Comparison of ENCODE assay signal across 10 cellular contexts in the genomic region with DNA sequence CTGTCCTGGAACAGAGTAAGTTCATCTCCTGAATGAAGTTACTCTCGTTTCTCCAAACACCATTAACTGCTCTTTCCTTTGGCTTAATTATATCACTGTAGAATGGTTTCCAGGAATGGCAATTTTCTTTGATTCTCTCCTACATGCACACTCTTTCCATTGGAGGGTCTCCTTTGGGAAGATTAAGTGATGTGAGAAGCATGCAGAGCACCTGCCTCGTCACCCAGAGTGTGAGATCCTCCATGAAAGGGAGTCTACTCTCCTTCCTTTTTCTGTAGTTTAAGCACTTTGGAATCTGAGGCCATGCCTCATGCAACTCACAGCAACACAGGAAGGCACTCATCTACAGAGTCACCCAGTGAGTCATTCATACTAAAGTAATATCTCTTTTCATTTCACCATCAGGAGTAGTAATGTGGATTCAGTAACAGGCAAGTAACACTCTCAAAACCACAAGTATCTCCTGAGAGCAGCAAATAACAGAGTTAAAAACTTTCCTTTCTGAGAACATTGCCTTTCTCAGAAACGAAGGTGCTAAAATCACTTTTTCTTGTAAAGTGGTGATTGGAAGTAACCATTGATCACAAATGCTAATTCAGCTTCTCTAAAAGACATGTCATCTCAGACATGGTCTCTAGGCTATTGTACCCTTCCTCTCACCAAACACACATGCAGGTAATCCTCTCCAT. TPM values are rescaled to one million over a fixed set of nuclear protein-coding genes. Genes with fewer than 3 reads are reported as not detected.
DNase-seq lines count a peak whose midpoint lies in the region; ATAC-seq, FAIRE-seq and TF ChIP-seq lines count a peak whose summit lies in the region.
"Had no signal": no experiment of that assay in that cellular context is flagged by ENCODE, and none has a peak within 500 bp of the region (broad histone marks: within the 10 kb centered on the region; RNA-seq: fewer than 3 reads in every experiment).

No MANE protein-coding gene starts in this region.

- intact Hi-C loops in PC-3 (cut with micrococcal nuclease) (loop anchor here (1.0 to 2.0 kb wide), 2 partner anchors 26 to 79 kb away; no protein-coding TSS in a partner anchor), psoas muscle (cut with DNase I) (no loop called here), kidney (cut with DNase I) (no loop called here)

- peak; percentile 95 for ATAC-seq in PC-3
- peak; percentile 90 to 93 (median 92) for ATAC-seq in psoas muscle
- ATAC-seq in GM18520 (IDR thresholded peaks at IDR 0.05; ENCODE audit: unreplicated experiment) = no peak
- ATAC-seq in HG03025 (IDR thresholded peaks at IDR 0.05; ENCODE audit: low FRiP score, unreplicated experiment) = no peak
- ATAC-seq: stimulated activated memory B cell treated with anti-CD40 and anti-IgM and Interleukin-4, amounts not matched to agents 10 μg/mL and 1 μg/mL and 100 μg/mL, for 72 hours had no signal

- H2AFZ ChIP-seq in PC-3 (ENCODE audit: low read length) = no peak overlapping the region

- H3K36me3 ChIP-seq in PC-3 (ENCODE audit: low read depth, low read length) (no peaks in the 10 kb centered on the region), bronchial epithelial cell (ENCODE audit: control insufficient read depth, insufficient read depth, low read length) (no peaks in the 10 kb centered on the region), psoas muscle (ENCODE audit: insufficient read depth in 1 of 2, low read depth in 1 of 2) (no peaks in the 10 kb centered on the region), kidney (ENCODE audit: control insufficient read depth in 1 of 2, insufficient read depth in 2 of 2, low read length in 2 of 2) (no peaks in the 10 kb centered on the region)

- TF ChIP-seq CTCF in PC-3 (conservative IDR thresholded peaks at IDR 0.05; ENCODE audit: low read depth, low read length) = no peak
- no peak for TF ChIP-seq CTCF in bronchial epithelial cell (IDR thresholded peaks at IDR 0.05; ENCODE audit: insufficient read depth, low read length, severe bottlenecking)
- no peak for TF ChIP-seq CTCF in psoas muscle (IDR thresholded peaks at IDR 0.05)
- TF ChIP-seq CTCF in kidney (IDR thresholded peaks at IDR 0.05; ENCODE audit: borderline replicate concordance, extremely low read depth, insufficient read depth) = no peak

- FAIRE-seq in bronchial epithelial cell (lab: Jason Lieb, UNC) (peak; percentile 96), kidney (lab: Jason Lieb, UNC) (no peak)

- H3K4me1 ChIP-seq in PC-3 (ENCODE audit: insufficient read depth, low read length) = peaks cover 14% of the 10 kb centered on the region
- H3K4me1 ChIP-seq in psoas muscle = peaks cover 21% of the 10 kb centered on the region
- no peaks in the 10 kb centered on the region for H3K4me1 ChIP-seq in kidney (ENCODE audit: control insufficient read depth in 1 of 2, insufficient read depth in 1 of 2, low read depth in 1 of 2, low read length in 2 of 2)

- H3K79me2 ChIP-seq in PC-3 (ENCODE audit: low read length) = no peaks in the 10 kb centered on the region

- H3F3A ChIP-seq in PC-3 (ENCODE audit: low read length, unreplicated experiment) = no peaks in the 10 kb centered on the region

- no peak overlapping the region for H3K9ac ChIP-seq in PC-3 (ENCODE audit: low read length)
- H3K9ac ChIP-seq in kidney (ENCODE audit: low read length in 2 of 2) = no peak overlapping the region

- BruUV-seq in PC-3 (replicated peaks; lab: Mats Ljungman, UMichigan) = no TSS peak

- no peaks in the 10 kb centered on the region for H3K27me3 ChIP-seq in PC-3 (ENCODE audit: low read length)
- H3K27me3 ChIP-seq in bronchial epithelial cell (ENCODE audit: control insufficient read depth, insufficient read depth, low read length) = no peaks in the 10 kb centered on the region
- H3K27me3 ChIP-seq in psoas muscle (ENCODE audit: insufficient read depth in 3 of 3, low read length in 2 of 3) = no peaks in the 10 kb centered on the region

- H3K4me3 ChIP-seq in PC-3 (ENCODE audit: low read length) = no peak overlapping the region
- no peak overlapping the region for H3K4me3 ChIP-seq in bronchial epithelial cell (ENCODE audit: low read depth, low read length)
- H3K4me3 ChIP-seq in psoas muscle = no peak overlapping the region
- no peak overlapping the region for H3K4me3 ChIP-seq in kidney (ENCODE audit: low read length in 2 of 2)

- no peaks in the 10 kb centered on the region for H3K9me3 ChIP-seq in PC-3 (ENCODE audit: low read length)
- H3K9me3 ChIP-seq in psoas muscle = no peaks in the 10 kb centered on the region
- H3K9me3 ChIP-seq in kidney (ENCODE audit: control insufficient read depth in 1 of 2, low read length in 2 of 2) = no peaks in the 10 kb centered on the region

- DNase-seq in GM04503 (ENCODE audit: low read depth) = peak; percentile 90
- DNase-seq in PC-3 = peak; percentile 85
- DNase-seq in bronchial epithelial cell (ENCODE audit: low read depth) = peak; percentile 96
- DNase-seq in psoas muscle = no peak
- DNase-seq in kidney = no peak
- no peak for DNase-seq in activated CD8-positive, alpha-beta memory T cell treated with anti-CD3 and anti-CD28 coated beads for 24 hours
- DNase-seq: NCI-H187 treated with DMSO at 0.1 percent for 48 hours had no signal

- H3K9me2 ChIP-seq in PC-3 (replicated peaks; ENCODE audit: low read length) = no peaks in the 10 kb centered on the region

- CTCF ChIA-PET in PC-3 (lab: Charles Lee) = no interaction called here

- 0 out of 2 replicates have a peak overlapping the region, but pooled peaks have one; percentile 8 for H3K4me2 ChIP-seq in PC-3 (ENCODE audit: low read length)

- WGBS in psoas muscle, 3 donors = 68 to 75% (median 70%) methylated on average over 3 of the region's 3 CpGs

- peak overlapping the region; percentile 52 for H3K27ac ChIP-seq in PC-3 (ENCODE audit: low read length)
- H3K27ac ChIP-seq in psoas muscle = peak overlapping the region; percentile 78
- no peak overlapping the region for H3K27ac ChIP-seq in kidney (ENCODE audit: low read depth in 2 of 2, low read length in 2 of 2)

- H4K20me1 ChIP-seq in PC-3 (ENCODE audit: low read length) = no peaks in the 10 kb centered on the region

- POLR2A ChIA-PET in PC-3 (lab: Charles Lee; ENCODE audit: unreplicated experiment) = no interaction called here

RNA-seq across cellular contexts. Expression of a gene that starts 52.8 kb away (rescaled TPM):
- 4.9 and 5.7 TPM in 2 replicates for total RNA-seq in PC-3 (2014; rRNA removed)
- total RNA-seq in bronchial epithelial cell = 65.8 and 162 TPM in 2 replicates
- 10 to 100 TPM in 1 of 4 donors, 1 to 10 TPM in 2, under 1 TPM in 1; 0.43 to 10.4 (median 3.2) TPM for total RNA-seq in psoas muscle
- 10 to 100 TPM in 1 of 3 donors, 1 to 10 TPM in 1, under 1 TPM in 1; 0.48 to 13.1 (median 2.9) TPM for polyA plus RNA-seq in psoas muscle
- 32.3 TPM for total RNA-seq in kidney
- 102 TPM for polyA plus RNA-seq in kidney (ENCODE audit: insufficient read depth, low read depth, low replicate concordance)

Comparison
In these comparisons a context has a peak if more than half of its experiments do, and no peak if none do; other contexts are left out.
1. DNase-seq: peak in GM04503 (single experiment), PC-3 (single experiment) and bronchial epithelial cell (single experiment); none in psoas muscle (0 of 2), kidney (single experiment) and activated CD8-positive, alpha-beta memory T cell treated with anti-CD3 and anti-CD28 coated beads for 24 hours (single experiment).
2. ATAC-seq: peak in PC-3 (single experiment) and psoas muscle (4 of 4); none in GM18520 (single experiment) and HG03025 (single experiment).
3. H3K27ac ChIP-seq: peak in PC-3 (single experiment) and psoas muscle (single experiment); none in kidney (0 of 2).